In the genomic region with DNA sequence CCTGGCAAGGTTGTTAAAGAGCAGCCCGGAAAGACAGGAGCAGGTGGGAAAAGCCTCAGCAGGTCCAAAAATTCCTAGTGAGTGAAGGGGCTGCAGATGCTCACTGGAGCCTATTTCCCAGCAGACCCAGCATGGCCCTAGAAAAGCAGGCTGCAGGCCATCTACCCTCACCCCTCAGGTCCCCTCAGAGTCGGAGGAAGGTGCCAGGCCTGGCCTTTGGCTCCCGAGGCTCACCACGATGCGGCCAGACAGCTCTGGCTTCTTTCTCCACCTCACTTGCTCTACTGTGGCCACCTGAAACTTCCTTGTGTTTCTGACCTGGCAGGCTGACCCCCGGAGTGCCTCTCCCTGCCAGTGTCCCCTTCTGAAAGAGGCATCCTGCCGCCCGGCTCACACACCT, we compare ENCODE assay signal across 19 cellular contexts.
A peak's percentile ranks its signal among the peaks of the same experiment; 100 is the strongest.
DNase-seq lines count a peak whose midpoint lies in the region; ATAC-seq, FAIRE-seq and TF ChIP-seq lines count a peak whose summit lies in the region.
"Had no signal": no experiment of that assay in that cellular context is flagged by ENCODE, and none has a peak within 500 bp of the region (broad histone marks: within the 10 kb centered on the region; RNA-seq: fewer than 3 reads in every experiment).

No MANE protein-coding gene starts in this region.

- TF ChIP-seq POLR2A in H1 (IDR thresholded peaks at IDR 0.05; ENCODE audit: control extremely low read depth in 1 of 2, low read depth in 2 of 2, low read length in 2 of 2) = no peak

- H3K4me2 ChIP-seq in H1 (ENCODE audit: insufficient read depth in 1 of 2, low read depth in 2 of 2, low read length in 2 of 2) = no peak overlapping the region

- no peak for FAIRE-seq in H1 (lab: Jason Lieb, UNC)
- FAIRE-seq: A204.1, G401.6, GM19239, H54 had no signal

- H2BK20ac ChIP-seq in H1 (ENCODE audit: low read length) = no peak overlapping the region

- H2BK5ac ChIP-seq in H1 (ENCODE audit: low read depth, low read length) = no peak overlapping the region

- no peaks in the 10 kb centered on the region; a peak in 1 of 7 replicates for H3K27me3 ChIP-seq in H1 (replicated peaks in 1 of 4; ENCODE audit: control insufficient read depth in 3 of 4, extremely low read depth in 1 of 4, insufficient read depth in 3 of 4, low read length in 3 of 4)
- H3K27me3 ChIP-seq: BE2C had no signal

- peak; percentile 4 for DNase-seq in GM10248 (ENCODE audit: extremely low spot score)
- no peak for DNase-seq in H1 (ENCODE audit: low read depth in 1 of 2, low spot score in 2 of 2)
- DNase-seq in type B pancreatic cell (ENCODE audit: extremely low spot score, unreplicated experiment) = peak; percentile 31
- DNase-seq in stimulated activated naive CD4-positive, alpha-beta T cell (lab: John Stamatoyannopoulos, UW) = no peak
- DNase-seq: ACHN; BE2C; C1 segment of cervical spinal cord; CD4-positive, CD25-positive, alpha-beta regulatory T cell; CD8-positive, alpha-beta memory T cell; COR-L47; DMS 273 treated with DMSO at 0.1 percent for 48 hours; DMS53; HCEC 1CT had no signal

- H3K9me3 ChIP-seq in KOPT-K1 (ENCODE audit: insufficient read depth, low read length, poor library complexity, severe bottlenecking) (no peaks in the 10 kb centered on the region), H1 (ENCODE audit: insufficient read depth in 2 of 2, low read depth in 1 of 2, low read length in 1 of 2) (no peaks in the 10 kb centered on the region; a peak in 1 of 4 replicates)
- H3K9me3 ChIP-seq: BE2C had no signal

- H3K79me2 ChIP-seq in H1 (ENCODE audit: control insufficient read depth in 1 of 2, insufficient read depth in 2 of 2, low read length in 2 of 2) = no peaks in the 10 kb centered on the region

- CTCF ChIA-PET in GM10248 (lab: Yijun Ruan, JAX) (no interaction called here), H1 (lab: Charles Lee; ENCODE audit: partially characterized antibody) (no interaction called here)

- H3K23ac ChIP-seq in H1 (ENCODE audit: insufficient read length) = no peak overlapping the region

- WGBS in H1 (ENCODE audit: extremely low coverage in 1 of 2, insufficient coverage in 1 of 2, insufficient read length in 1 of 2, insufficient replicate concordance in 2 of 2, low coverage in 1 of 2, low lambda C conversion rate in 2 of 2, missing lambda C conversion rate in 1 of 2), 2 experiments = 74% methylated on average over 8 of the region's 8 CpGs; no CpG with 5 or more reads in 1 of the 2 experiments

- H3K4me1 ChIP-seq in H1 (replicated peaks in 1 of 4; ENCODE audit: control insufficient read depth in 3 of 4, insufficient read depth in 4 of 4, low read length in 3 of 4) = peaks cover 0 to 3% (median 1%) of the 10 kb centered on the region in 4 experiments; a peak in 3 of 7 replicates
- H3K4me1 ChIP-seq: BE2C had no signal

- no peaks in the 10 kb centered on the region for H4K20me1 ChIP-seq in H1 (replicated peaks in 1 of 2; ENCODE audit: control insufficient read depth in 1 of 2, insufficient read depth in 2 of 2, low read length in 2 of 2)

- no peaks in the 10 kb centered on the region for H3K36me3 Mint-ChIP-seq in type B pancreatic cell
- H3K36me3 Mint-ChIP-seq: CD4-positive, CD25-positive, alpha-beta regulatory T cell; CD8-positive, alpha-beta memory T cell had no signal

- no peaks in the 10 kb centered on the region for H3K4me1 Mint-ChIP-seq in type B pancreatic cell (ENCODE audit: unreplicated experiment)
- H3K4me1 Mint-ChIP-seq: CD4-positive, CD25-positive, alpha-beta regulatory T cell had no signal

- H3K9ac ChIP-seq in H1 (replicated peaks in 1 of 4; ENCODE audit: extremely low read depth in 1 of 4, low read depth in 3 of 4, low read length in 3 of 4) = no peak overlapping the region

- POLR2A ChIA-PET in GM10248 (lab: Yijun Ruan, JAX) = no interaction called here
- POLR2A ChIA-PET in H1 (lab: Charles Lee; ENCODE audit: partially characterized antibody) = no interaction called here

- H3K4ac ChIP-seq in H1 (replicated peaks; ENCODE audit: insufficient read length, low read depth, low read length) = no peak overlapping the region

- no peak for TF ChIP-seq CTCF in GM10248 (IDR thresholded peaks at IDR 0.05; ENCODE audit: control extremely low read depth, extremely low read depth, low read depth, missing control alignments)
- TF ChIP-seq CTCF in H1 (IDR thresholded peaks at IDR 0.05; ENCODE audit: control extremely low read depth in 1 of 3, insufficient read depth in 1 of 3, low read depth in 1 of 3, low read length in 3 of 3) = no peak
- no peak for TF ChIP-seq CTCF in type B pancreatic cell (conservative IDR thresholded peaks at IDR 0.05)

- 0 out of 2 replicates have a peak overlapping the region, but pooled peaks have one; percentile 50 for H2BK12ac ChIP-seq in H1 (ENCODE audit: low read depth, low read length)

- no peaks in the 10 kb centered on the region for H3K27me3 Mint-ChIP-seq in type B pancreatic cell

- H2BK15ac ChIP-seq in H1 (ENCODE audit: low read length) = no peak overlapping the region

- H3K9me3 Mint-ChIP-seq in type B pancreatic cell = peaks cover 6% of the 10 kb centered on the region
- H3K9me3 Mint-ChIP-seq: CD8-positive, alpha-beta memory T cell had no signal

- H3K27ac Mint-ChIP-seq in type B pancreatic cell = no peak overlapping the region
- H3K27ac Mint-ChIP-seq: CD4-positive, CD25-positive, alpha-beta regulatory T cell; CD8-positive, alpha-beta memory T cell had no signal

- ATAC-seq in GM18868 (IDR thresholded peaks at IDR 0.05; ENCODE audit: unreplicated experiment) = no peak

- H3K4me3 ChIP-seq in H1 (ENCODE audit: extremely low read depth in 1 of 4, insufficient read depth in 2 of 4, low read depth in 3 of 4, low read length in 4 of 4) = no peak overlapping the region

- peak overlapping the region; percentile 32; the same call in 1 of the 2 replicates for H3K18ac ChIP-seq in H1 (ENCODE audit: extremely low read depth, low read length)

- no peak overlapping the region for H4K8ac ChIP-seq in H1 (ENCODE audit: extremely low read depth, insufficient read depth, low read length)

- TF ChIP-seq EP300 in H1 (IDR thresholded peaks at IDR 0.05; ENCODE audit: borderline replicate concordance in 1 of 2, low read depth in 2 of 2, low read length in 2 of 2) = no peak

- no peak overlapping the region for H4K5ac ChIP-seq in H1 (ENCODE audit: insufficient read length, low read depth, low read length)

- H3K36me3 ChIP-seq in KOPT-K1 (ENCODE audit: insufficient read depth, low read length) (peaks cover 19% of the 10 kb centered on the region; the same call in 1 of the 2 replicates), H1 (ENCODE audit: control insufficient read depth in 2 of 4, insufficient read depth in 4 of 4, low read length in 3 of 4) (no peaks in the 10 kb centered on the region)
- H3K36me3 ChIP-seq: BE2C had no signal

- no peak overlapping the region for H2AFZ ChIP-seq in H1 (ENCODE audit: low read length)

- H2BK120ac ChIP-seq in H1 (replicated peaks; ENCODE audit: low read depth, low read length) = no peak overlapping the region

- H3K56ac ChIP-seq in H1 (replicated peaks; ENCODE audit: insufficient read length, low read depth, low read length) = no peak overlapping the region

- no peak overlapping the region for H2AK5ac ChIP-seq in H1 (ENCODE audit: low read depth, low read length)

- no peaks in the 10 kb centered on the region for H3K79me1 ChIP-seq in H1 (ENCODE audit: low read depth, low read length)

- TF ChIP-seq RAD21 in H1 (IDR thresholded peaks at IDR 0.05 in 1 of 2, conservative IDR thresholded peaks at IDR 0.05 in 1 of 2; ENCODE audit: low read depth in 2 of 2, low read length in 2 of 2) = no peak

- H3K23me2 ChIP-seq in H1 (ENCODE audit: low read depth, low read length) = no peaks in the 10 kb centered on the region

- peak overlapping the region; percentile 93 for H3K27ac ChIP-seq in KOPT-K1 (ENCODE audit: low read depth, low read length, poor library complexity, severe bottlenecking)
- no peak overlapping the region for H3K27ac ChIP-seq in H1 (ENCODE audit: low read depth, low read length)

- H3K4me3 Mint-ChIP-seq in type B pancreatic cell = no peak overlapping the region
- H3K4me3 Mint-ChIP-seq: CD8-positive, alpha-beta memory T cell had no signal

- no peak overlapping the region for H3K14ac ChIP-seq in H1 (ENCODE audit: insufficient read length)

- H4K91ac ChIP-seq in H1 (replicated peaks; ENCODE audit: insufficient read length, low read length) = no peak overlapping the region

TF ChIP-seq in H1, 55 proteins besides CTCF, POLR2A, EP300 and RAD21:
- no peak for TF ChIP-seq GABPA (IDR thresholded peaks at IDR 0.05; ENCODE audit: borderline replicate concordance, insufficient read depth, low read length)
- no peak for TF ChIP-seq CBX5 (IDR thresholded peaks at IDR 0.05; ENCODE audit: low read depth, low read length)
- TF ChIP-seq MAFK (IDR thresholded peaks at IDR 0.05; ENCODE audit: low read depth, low read length) = no peak
- TF ChIP-seq SIN3A (conservative IDR thresholded peaks at IDR 0.05 in 1 of 2, IDR thresholded peaks at IDR 0.05 in 1 of 2; ENCODE audit: low read depth in 1 of 2, low read length in 2 of 2) = no peak
- TF ChIP-seq BRCA1 (IDR thresholded peaks at IDR 0.05; ENCODE audit: low read depth, low read length) = no peak
- TF ChIP-seq TEAD4 (IDR thresholded peaks at IDR 0.05; ENCODE audit: low read depth, low read length) = no peak
- TF ChIP-seq KDM1A (IDR thresholded peaks at IDR 0.05; ENCODE audit: borderline replicate concordance, low read length) = no peak
- TF ChIP-seq CHD2 (IDR thresholded peaks at IDR 0.05; ENCODE audit: low read length) = no peak
- TF ChIP-seq PHF8 (conservative IDR thresholded peaks at IDR 0.05; ENCODE audit: low read depth, low read length) = no peak
TF ChIP-seq in H1: peak in this region for 0.

Comparison
In these comparisons a context has a peak if more than half of its experiments do, and no peak if none do; other contexts are left out.
1. DNase-seq: peak in GM10248 (single experiment) and type B pancreatic cell (single experiment); none in H1 (0 of 2) and stimulated activated naive CD4-positive, alpha-beta T cell (0 of 6).